In genomic region chr11:120058931-120059330, GRCh38 we compare ENCODE assay signal across 23 cellular contexts.
"Had no signal": no experiment of that assay in that cellular context is flagged by ENCODE, and none has a peak within 500 bp of the region (broad histone marks: within the 10 kb centered on the region; RNA-seq: fewer than 3 reads in every experiment).

No MANE protein-coding gene starts in this region.

- H3K4me1 ChIP-seq: left lung, lower lobe of right lung had no signal

- DNase-seq: activated CD4-positive, alpha-beta T cell treated with anti-CD3 and anti-CD28 coated beads, Interleukin-2, amount 50 U/mL, for 1 hour; activated CD8-positive, alpha-beta T cell treated with anti-CD3 and anti-CD28 coated beads for 36 hours; activated naive CD8-positive, alpha-beta T cell treated with anti-CD3 and anti-CD28 coated beads, Interleukin-2, amount 50 U/mL, for 24 hours; activated T-cell treated with anti-CD3 and anti-CD28 coated beads, Interleukin-2, amount 50 U/mL, for 1 hour; amygdala; caudate nucleus; cortex of kidney; effector memory CD8-positive, alpha-beta T cell; foreskin fibroblast; hippocampal formation; kidney glomerular epithelial cell; left lung; lower lobe of right lung; mesendoderm; occipital lobe; right cardiac atrium; stimulated activated CD4-positive, alpha-beta T cell treated with anti-CD3 and anti-CD28 coated beads, Interleukin-15, amount 100 ng/mL, for 24 hours; stimulated activated CD4-positive, alpha-beta T cell treated with anti-CD3 and anti-CD28 coated beads, Interleukin-2, amount 100 ng/mL, for 24 hours; stimulated activated naive B cell treated with anti-CD40 and anti-IgM and Interleukin-4, amounts not matched to agents 10 μg/mL and 1 μg/mL and 100 μg/mL, for 72 hours; stomach; T-helper 2 cell; thyroid gland had no signal

- ATAC-seq: activated CD8-positive, alpha-beta T cell treated with anti-CD3 and anti-CD28 coated beads for 36 hours; activated naive CD8-positive, alpha-beta T cell treated with anti-CD3 and anti-CD28 coated beads, Interleukin-2, amount 50 U/mL, for 24 hours; effector memory CD8-positive, alpha-beta T cell; left lung; lower lobe of right lung; right cardiac atrium; stimulated activated naive B cell treated with anti-CD40 and anti-IgM and Interleukin-4, amounts not matched to agents 10 μg/mL and 1 μg/mL and 100 μg/mL, for 72 hours had no signal

- H3K9me3 ChIP-seq: left lung, lower lobe of right lung, stomach, thyroid gland had no signal

- H3K27ac ChIP-seq: left lung, lower lobe of right lung, stomach, thyroid gland had no signal

- H3K36me3 ChIP-seq: left lung, lower lobe of right lung, stomach, thyroid gland had no signal

- H3K4me3 Mint-ChIP-seq: activated CD8-positive, alpha-beta T cell treated with anti-CD3 and anti-CD28 coated beads for 36 hours; activated naive CD4-positive, alpha-beta T cell treated with anti-CD3 and anti-CD28 coated beads, Interleukin-2, amount 50 U/mL, for 24 hours; activated naive CD8-positive, alpha-beta T cell treated with anti-CD3 and anti-CD28 coated beads, Interleukin-2, amount 50 U/mL, for 24 hours; effector memory CD8-positive, alpha-beta T cell; stimulated activated naive B cell treated with anti-CD40 and anti-IgM and Interleukin-4, amounts not matched to agents 10 μg/mL and 1 μg/mL and 100 μg/mL, for 72 hours had no signal

- H3K4me1 Mint-ChIP-seq: activated naive CD4-positive, alpha-beta T cell treated with anti-CD3 and anti-CD28 coated beads, Interleukin-2, amount 50 U/mL, for 24 hours; activated naive CD8-positive, alpha-beta T cell treated with anti-CD3 and anti-CD28 coated beads, Interleukin-2, amount 50 U/mL, for 24 hours; stimulated activated naive B cell treated with anti-CD40 and anti-IgM and Interleukin-4, amounts not matched to agents 10 μg/mL and 1 μg/mL and 100 μg/mL, for 72 hours had no signal

- H3K27ac Mint-ChIP-seq: activated CD8-positive, alpha-beta T cell treated with anti-CD3 and anti-CD28 coated beads for 36 hours; activated naive CD4-positive, alpha-beta T cell treated with anti-CD3 and anti-CD28 coated beads, Interleukin-2, amount 50 U/mL, for 24 hours; activated naive CD8-positive, alpha-beta T cell treated with anti-CD3 and anti-CD28 coated beads, Interleukin-2, amount 50 U/mL, for 24 hours; effector memory CD8-positive, alpha-beta T cell; stimulated activated naive B cell treated with anti-CD40 and anti-IgM and Interleukin-4, amounts not matched to agents 10 μg/mL and 1 μg/mL and 100 μg/mL, for 72 hours had no signal

- H3K27me3 ChIP-seq: thyroid gland had no signal

- H3K4me3 ChIP-seq: left lung, lower lobe of right lung, stomach, thyroid gland had no signal

- H3K9me3 Mint-ChIP-seq: activated CD8-positive, alpha-beta T cell treated with anti-CD3 and anti-CD28 coated beads for 36 hours; activated naive CD4-positive, alpha-beta T cell treated with anti-CD3 and anti-CD28 coated beads, Interleukin-2, amount 50 U/mL, for 24 hours; activated naive CD8-positive, alpha-beta T cell treated with anti-CD3 and anti-CD28 coated beads, Interleukin-2, amount 50 U/mL, for 24 hours; effector memory CD8-positive, alpha-beta T cell; stimulated activated naive B cell treated with anti-CD40 and anti-IgM and Interleukin-4, amounts not matched to agents 10 μg/mL and 1 μg/mL and 100 μg/mL, for 72 hours had no signal

- H3K36me3 Mint-ChIP-seq: activated naive CD4-positive, alpha-beta T cell treated with anti-CD3 and anti-CD28 coated beads, Interleukin-2, amount 50 U/mL, for 24 hours; stimulated activated naive B cell treated with anti-CD40 and anti-IgM and Interleukin-4, amounts not matched to agents 10 μg/mL and 1 μg/mL and 100 μg/mL, for 72 hours had no signal
